ENCODE assay signal across 21 cellular contexts in genomic region chr21:15295875-15296274, GRCh38.
DNase-seq lines count a peak whose midpoint lies in the region; TF ChIP-seq lines count a peak whose summit lies in the region.
"Had no signal": no experiment of that assay in that cellular context is flagged by ENCODE, and none has a peak within 500 bp of the region (broad histone marks: within the 10 kb centered on the region; RNA-seq: fewer than 3 reads in every experiment).

No MANE protein-coding gene starts in this region.

- DNase-seq in DMS53 (lab: John Stamatoyannopoulos, UW) (peak; percentile 6), DMS53 treated with DMSO at 0.1 percent for 48 hours (lab: John Stamatoyannopoulos, UW; ENCODE audit: unreplicated experiment) (no peak), NCI-H748 (lab: John Stamatoyannopoulos, UW; ENCODE audit: unreplicated experiment) (peak; percentile 7), NCI-H748 treated with DMSO at 0.1 percent for 48 hours (lab: John Stamatoyannopoulos, UW) (no peak), NCI-H69 (lab: John Stamatoyannopoulos, UW) (peak; percentile 44), neuronal stem cell (ENCODE audit: low spot score) (no peak), NCI-H146 (lab: John Stamatoyannopoulos, UW) (no peak), esophagus muscularis mucosa (ENCODE audit: extremely low spot score) (no peak)
- DNase-seq: AML-193; Caco-2; Calu3; CD4-positive, alpha-beta T cell; CD8-positive, alpha-beta T cell; DMS79 treated with DMSO at 0.1 percent for 48 hours; EL; GDM1 had no signal

- peaks cover 5 to 6% of the 10 kb centered on the region in 2 donors for H3K4me1 ChIP-seq in neuronal stem cell (ENCODE audit: control insufficient read depth in 2 of 2, insufficient read depth in 1 of 2, low read depth in 1 of 2, low read length in 2 of 2)
- H3K4me1 ChIP-seq in esophagus muscularis mucosa, result peaks cover 0 to 5% (median 2%) of the 10 kb centered on the region in 4 donors

- no peak overlapping the region for H3K14ac ChIP-seq in neuronal stem cell (ENCODE audit: low read length)

- H3K4me2 ChIP-seq in neuronal stem cell (ENCODE audit: insufficient read depth, low read length, poor library complexity, severe bottlenecking), result peak overlapping the region; percentile 3
- H3K4me2 ChIP-seq: A549; BLaER1 treated with 17β-estradiol and CSF1 and Interleukin-3, amounts not matched to agents 10 nM and 100 nM had no signal

- H3K23ac ChIP-seq in neuronal stem cell (ENCODE audit: low read depth, low read length, poor library complexity), result no peak overlapping the region

- intact Hi-C loops in esophagus muscularis mucosa (cut with DNase I), result no loop called here

- no peak for TF ChIP-seq CTCF in esophagus muscularis mucosa (IDR thresholded peaks at IDR 0.05)

- no peak overlapping the region for H2BK15ac ChIP-seq in neuronal stem cell (ENCODE audit: low read length)

- no CpG with 5 or more reads among the region's 2 CpGs for WGBS in neuronal stem cell (ENCODE audit: extremely low coverage in 2 of 2, insufficient read length in 2 of 2, insufficient replicate concordance in 1 of 2), 2 donors
- 78% methylated on average over 2 of the region's 2 CpGs for WGBS in esophagus muscularis mucosa

- H3K79me1 ChIP-seq in neuronal stem cell (ENCODE audit: low read depth, low read length), result no peaks in the 10 kb centered on the region

- TF ChIP-seq POLR2A in esophagus muscularis mucosa (IDR thresholded peaks at IDR 0.05; ENCODE audit: low read depth), result no peak

- TF ChIP-seq EP300 in esophagus muscularis mucosa (IDR thresholded peaks at IDR 0.05), result no peak

- no peak overlapping the region for H2AK5ac ChIP-seq in neuronal stem cell (ENCODE audit: low read depth, low read length)

- H3K4ac ChIP-seq in neuronal stem cell (ENCODE audit: low read length), result no peak overlapping the region

- H2BK120ac ChIP-seq in neuronal stem cell (ENCODE audit: low read depth, low read length), result no peak overlapping the region

- H3K36me3 ChIP-seq in neuronal stem cell (replicated peaks in 1 of 2; ENCODE audit: control insufficient read depth in 2 of 2, insufficient read depth in 2 of 2, low read length in 2 of 2) (no peaks in the 10 kb centered on the region), esophagus muscularis mucosa (no peaks in the 10 kb centered on the region)
- H3K36me3 ChIP-seq: BLaER1 treated with 17β-estradiol and CSF1 and Interleukin-3, amounts not matched to agents 10 nM and 100 nM had no signal

- peak overlapping the region; percentile 31 for H2BK12ac ChIP-seq in neuronal stem cell (ENCODE audit: low read length)

- H3K4me3 ChIP-seq in neuronal stem cell (ENCODE audit: low read length in 2 of 2) (no peak overlapping the region), esophagus muscularis mucosa (no peak overlapping the region)
- H3K4me3 ChIP-seq: A549; BLaER1 treated with 17β-estradiol and CSF1 and Interleukin-3, amounts not matched to agents 10 nM and 100 nM; GM12878 had no signal

- H3K27me3 ChIP-seq in neuronal stem cell (ENCODE audit: control insufficient read depth in 3 of 3, insufficient read depth in 3 of 3, low read depth in 1 of 3, low read length in 3 of 3), result no peaks in the 10 kb centered on the region
- no peaks in the 10 kb centered on the region for H3K27me3 ChIP-seq in esophagus muscularis mucosa
- H3K27me3 ChIP-seq: BLaER1 treated with 17β-estradiol and CSF1 and Interleukin-3, amounts not matched to agents 10 nM and 100 nM had no signal

- H3K9ac ChIP-seq in neuronal stem cell (ENCODE audit: low read depth, low read length, poor library complexity), result no peak overlapping the region
- H3K9ac ChIP-seq: BLaER1 treated with 17β-estradiol and CSF1 and Interleukin-3, amounts not matched to agents 10 nM and 100 nM had no signal

- peaks cover 1 to 16% of the 10 kb centered on the region in 2 donors for H3K9me3 ChIP-seq in neuronal stem cell (replicated peaks in 1 of 2; ENCODE audit: control insufficient read depth in 2 of 2, insufficient read depth in 1 of 2, low read depth in 1 of 2, low read length in 2 of 2)
- H3K9me3 ChIP-seq in esophagus muscularis mucosa, result no peaks in the 10 kb centered on the region

- no peak overlapping the region for H4K8ac ChIP-seq in neuronal stem cell (ENCODE audit: low read depth, low read length)

- no peak overlapping the region for H4K91ac ChIP-seq in neuronal stem cell (ENCODE audit: low read depth, low read length, poor library complexity)

- H3K27ac ChIP-seq in neuronal stem cell (replicated peaks; ENCODE audit: low read length) (no peak overlapping the region), esophagus muscularis mucosa (replicated peaks in 1 of 4) (no peak overlapping the region)
- H3K27ac ChIP-seq: 22Rv1; BLaER1 treated with 17β-estradiol and CSF1 and Interleukin-3, amounts not matched to agents 10 nM and 100 nM; C4-2B had no signal

- H2BK5ac ChIP-seq in neuronal stem cell (ENCODE audit: low read length), result no peak overlapping the region

- H2AFZ ChIP-seq in neuronal stem cell (ENCODE audit: low read length), result no peak overlapping the region

- peak overlapping the region; percentile 19 for H3K18ac ChIP-seq in neuronal stem cell (ENCODE audit: low read length)

Comparison
In these comparisons a context has a peak if more than half of its experiments do, and no peak if none do; other contexts are left out.
1. DNase-seq: peak in DMS53 (single experiment), NCI-H748 (single experiment) and NCI-H69 (single experiment); none in DMS53 treated with DMSO at 0.1 percent for 48 hours (single experiment), NCI-H748 treated with DMSO at 0.1 percent for 48 hours (single experiment), neuronal stem cell (single experiment), NCI-H146 (single experiment) and esophagus muscularis mucosa (single experiment).